ENCODE assay signal across 11 cellular contexts in the genomic region with DNA sequence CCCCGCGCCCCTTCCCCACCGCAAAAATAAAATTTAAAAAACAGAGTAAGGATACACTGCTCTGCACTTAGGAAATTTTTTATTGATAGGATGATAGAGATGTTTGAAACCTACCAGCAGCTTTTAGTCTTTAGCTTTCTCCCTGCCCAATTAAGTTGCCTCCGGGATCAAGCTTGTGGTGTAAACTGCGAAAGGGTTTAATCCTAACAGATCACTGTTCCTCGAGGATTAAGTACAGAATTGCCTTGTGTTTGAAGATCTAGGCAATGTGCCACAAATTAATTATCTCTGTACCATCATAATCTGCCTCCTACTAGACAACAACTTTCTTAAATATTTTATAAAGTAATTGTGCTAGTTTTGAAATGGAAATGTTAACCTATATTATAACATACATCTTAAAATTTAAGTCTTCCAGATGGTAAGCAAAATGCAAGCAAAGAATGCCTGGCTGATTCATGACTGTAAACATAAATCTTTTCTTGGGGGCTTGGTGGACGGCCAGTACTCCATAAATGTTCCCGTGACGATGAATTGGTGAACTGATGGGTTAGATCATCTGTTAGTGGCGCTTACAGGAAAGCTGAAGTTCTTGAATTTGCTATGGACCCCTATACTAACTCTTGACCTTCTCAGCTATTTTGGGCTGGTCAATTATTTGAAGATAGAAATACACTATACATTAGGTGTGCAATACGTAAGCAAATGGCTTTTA. TPM values are rescaled to one million over a fixed set of nuclear protein-coding genes. Genes with fewer than 3 reads are reported as not detected.
A peak's percentile ranks its signal among the peaks of the same experiment; 100 is the strongest.
DNase-seq lines count a peak whose midpoint lies in the region; ATAC-seq and TF ChIP-seq lines count a peak whose summit lies in the region.
"Had no signal": no experiment of that assay in that cellular context is flagged by ENCODE, and none has a peak within 500 bp of the region (broad histone marks: within the 10 kb centered on the region; RNA-seq: fewer than 3 reads in every experiment).

No MANE protein-coding gene starts in this region.

- H3K4me1 ChIP-seq in CD8-positive, alpha-beta T cell (ENCODE audit: insufficient read depth, low read length): peaks cover 12% of the 10 kb centered on the region
- H3K4me1 ChIP-seq in IMR-90 (ENCODE audit: control insufficient read depth, insufficient read depth, low read length): no peaks in the 10 kb centered on the region; the same call in 1 of the 2 replicates

- no peak overlapping the region for H4K5ac ChIP-seq in IMR-90 (ENCODE audit: low read depth, low read length)

- no peak for DNase-seq in CD8-positive, alpha-beta T cell
- DNase-seq in IMR-90: peak; percentile 33
- DNase-seq in chondrocyte (ENCODE audit: low spot score): no peak
- no peak for DNase-seq in superior temporal gyrus (ENCODE audit: extremely low spot score)
- no peak for DNase-seq in HuH-7.5 (ENCODE audit: low spot score)
- DNase-seq in NCI-H2196 treated with DMSO at 0.1 percent for 48 hours (lab: John Stamatoyannopoulos, UW; ENCODE audit: unreplicated experiment): no peak
- no peak for DNase-seq in head of caudate nucleus

- TF ChIP-seq CTCF in CD8-positive, alpha-beta T cell (IDR thresholded peaks at IDR 0.05): no peak
- no peak for TF ChIP-seq CTCF in IMR-90 (conservative IDR thresholded peaks at IDR 0.05; ENCODE audit: low read depth, low read length)
- no peak for TF ChIP-seq CTCF in chondrocyte (IDR thresholded peaks at IDR 0.05)
- no peak for TF ChIP-seq CTCF in neural cell (IDR thresholded peaks at IDR 0.05; ENCODE audit: poor library complexity, severe bottlenecking)

- dilution Hi-C loops in IMR-90 (cut with HindIII; ENCODE audit: low sequenced_read_pairs, unreplicated experiment): no loop called here

- no peaks in the 10 kb centered on the region for H3K9me2 ChIP-seq in neural cell (ENCODE audit: insufficient read depth, low read length)

- H4K8ac ChIP-seq in IMR-90 (ENCODE audit: low read depth in 2 of 2, low read length in 2 of 2): peak overlapping the region in 1 of 2 experiments; percentile 55; a peak in 1 of 4 replicates

- CTCF ChIA-PET in CD8-positive, alpha-beta T cell (lab: Charles Lee): interaction anchor here (0.8 kb wide), 1 partner anchor 39 kb away, joined by 5 read pairs; no protein-coding TSS in a partner anchor
- CTCF ChIA-PET in IMR-90 (lab: Yijun Ruan, JAX): interaction anchor here (0.7 to 4.8 kb wide), 3 partner anchors 7 to 215 kb away, joined by 3 to 23 read pairs (median 3); no protein-coding TSS in a partner anchor

- 0 out of 2 replicates have a peak overlapping the region, but pooled peaks have one; percentile 28 for H3K56ac ChIP-seq in IMR-90 (ENCODE audit: extremely low read depth, insufficient read depth, low read length)

- no peak for TF ChIP-seq EP300 in neural cell (conservative IDR thresholded peaks at IDR 0.05; ENCODE audit: poor library complexity, severe bottlenecking)

- no peak overlapping the region; the same call in 1 of the 2 replicates for H2BK120ac ChIP-seq in IMR-90 (ENCODE audit: low read depth, low read length)

- no peak overlapping the region for H3K9ac ChIP-seq in IMR-90 (ENCODE audit: low read depth, low read length)
- H3K9ac ChIP-seq in neural cell (ENCODE audit: low read length): peak overlapping the region; percentile 54

- no peaks in the 10 kb centered on the region for H3K9me1 ChIP-seq in IMR-90 (ENCODE audit: insufficient read depth, low read length)

- no peaks in the 10 kb centered on the region for H3K79me2 ChIP-seq in neural cell (replicated peaks; ENCODE audit: insufficient read depth, low read length)

- H3K9me3 ChIP-seq in CD8-positive, alpha-beta T cell (ENCODE audit: low read length): no peaks in the 10 kb centered on the region
- no peaks in the 10 kb centered on the region for H3K9me3 ChIP-seq in IMR-90 (ENCODE audit: control insufficient read depth, insufficient read depth, low read length)
- H3K9me3 ChIP-seq in neural cell (ENCODE audit: low read length): no peaks in the 10 kb centered on the region

- POLR2A ChIA-PET in CD8-positive, alpha-beta T cell (lab: Charles Lee): interaction anchor here (0.6 to 1.4 kb wide), 2 partner anchors 10 to 58 kb away, joined by 3 to 5 read pairs; partner anchors contain the start of gene ARHGAP18
- POLR2A ChIA-PET in IMR-90 (lab: Charles Lee; ENCODE audit: unreplicated experiment): no interaction called here

- H3K4ac ChIP-seq in IMR-90 (ENCODE audit: low read depth, low read length): no peak overlapping the region

- no peak for TF ChIP-seq POLR2A in IMR-90 (IDR thresholded peaks at IDR 0.05; ENCODE audit: low read depth, low read length)

- H3K27ac ChIP-seq in CD8-positive, alpha-beta T cell (ENCODE audit: low read depth, low read length): no peak overlapping the region
- no peak overlapping the region for H3K27ac ChIP-seq in IMR-90 (ENCODE audit: insufficient read depth, low read length)
- H3K27ac ChIP-seq in neural cell (ENCODE audit: low read length): peak overlapping the region; percentile 4

- H3K79me1 ChIP-seq in IMR-90 (ENCODE audit: low read depth in 1 of 2, low read length in 2 of 2): no peaks in the 10 kb centered on the region

- no peak overlapping the region for H3K18ac ChIP-seq in IMR-90 (ENCODE audit: low read depth, low read length)

- H3K14ac ChIP-seq in IMR-90 (replicated peaks; ENCODE audit: low read depth, low read length): no peak overlapping the region

- intact Hi-C loops in CD8-positive, alpha-beta T cell (cut with DNase I, micrococcal nuclease): loop anchor here in 1 of 2 experiments (10.0 kb wide), 1 partner anchor 1857 kb away; the partner anchor contains the start of gene MED23
- intact Hi-C loops in IMR-90 (cut with micrococcal nuclease): loop anchor here (2.0 kb wide), 1 partner anchor 251 kb away; the partner anchor contains the start of gene L3MBTL3
- intact Hi-C loops in head of caudate nucleus (cut with DNase I): no loop called here

- no peak overlapping the region for H2BK20ac ChIP-seq in IMR-90 (ENCODE audit: low read depth, low read length)

- ATAC-seq in CD8-positive, alpha-beta T cell: no peak
- no peak for ATAC-seq in IMR-90 (ENCODE audit: low read depth)

- no peak overlapping the region; the same call in 2 of the 3 replicates for H2BK15ac ChIP-seq in IMR-90 (ENCODE audit: low read depth, low read length)

- no peak overlapping the region for H3K4me3 ChIP-seq in CD8-positive, alpha-beta T cell (ENCODE audit: low read depth, low read length)
- H3K4me3 ChIP-seq in IMR-90 (ENCODE audit: insufficient read depth, low read depth, low read length): peak overlapping the region; percentile 40
- H3K4me3 ChIP-seq in neural cell (ENCODE audit: low read length): peak overlapping the region; percentile 76
- H3K4me3 ChIP-seq: lung had no signal

- H3K36me3 Mint-ChIP-seq in CD8-positive, alpha-beta T cell: no peaks in the 10 kb centered on the region
- no peaks in the 10 kb centered on the region for H3K36me3 Mint-ChIP-seq in chondrocyte (ENCODE audit: low read depth)

- peak overlapping the region; percentile 93 for H2AFZ ChIP-seq in IMR-90 (replicated peaks; ENCODE audit: low read length, poor library complexity)
- peak overlapping the region; percentile 52 for H2AFZ ChIP-seq in neural cell (ENCODE audit: low read depth, low read length)

- H3K4me2 ChIP-seq in IMR-90 (ENCODE audit: low read depth, low read length) (peak overlapping the region; percentile 88), neural cell (ENCODE audit: low read length) (peak overlapping the region; percentile 84)

- BruUV-seq in IMR-90 (replicated peaks; lab: Mats Ljungman, UMichigan): no TSS peak

- no peaks in the 10 kb centered on the region for H3K9me3 Mint-ChIP-seq in CD8-positive, alpha-beta T cell
- peaks cover 3% of the 10 kb centered on the region for H3K9me3 Mint-ChIP-seq in chondrocyte (ENCODE audit: low read depth)
- H3K9me3 Mint-ChIP-seq: dendritic cell treated with granulocyte-macrophage colony-stimulating factor and Interleukin-4, amounts not matched to agents 40 ng/mL and 50 ng/mL, for 4 days had no signal

- H3K36me3 ChIP-seq in CD8-positive, alpha-beta T cell (ENCODE audit: insufficient read depth, low read length): no peaks in the 10 kb centered on the region
- H3K36me3 ChIP-seq in IMR-90 (ENCODE audit: control insufficient read depth, insufficient read depth, low read length) (no peaks in the 10 kb centered on the region), neural cell (ENCODE audit: insufficient read depth, low read length) (no peaks in the 10 kb centered on the region)

- 67% methylated on average over 3 of the region's 11 CpGs; no CpG with 5 or more reads in 1 of the 2 experiments for WGBS in IMR-90 (ENCODE audit: extremely low coverage in 2 of 2, insufficient read length in 1 of 2), 2 experiments

- peaks cover 7% of the 10 kb centered on the region for H3F3A ChIP-seq in neural cell (ENCODE audit: insufficient read depth, low read length, poor library complexity, severe bottlenecking)

- no peak overlapping the region for H4K91ac ChIP-seq in IMR-90 (ENCODE audit: insufficient read depth, low read depth, low read length)

- no peak overlapping the region for H3K27ac Mint-ChIP-seq in CD8-positive, alpha-beta T cell
- no peak overlapping the region for H3K27ac Mint-ChIP-seq in chondrocyte (ENCODE audit: unreplicated experiment)
- H3K27ac Mint-ChIP-seq: activated CD4-positive, alpha-beta T cell treated with anti-CD3 and anti-CD28 coated beads for 36 hours; dendritic cell treated with granulocyte-macrophage colony-stimulating factor and Interleukin-4, amounts not matched to agents 40 ng/mL and 50 ng/mL, for 4 days had no signal

- peaks cover 10% of the 10 kb centered on the region for H3K4me1 Mint-ChIP-seq in CD8-positive, alpha-beta T cell (ENCODE audit: low read depth)
- H3K4me1 Mint-ChIP-seq in chondrocyte (ENCODE audit: low read depth): peaks cover 9% of the 10 kb centered on the region

- peaks cover 32% of the 10 kb centered on the region for H3K27me3 Mint-ChIP-seq in CD8-positive, alpha-beta T cell (ENCODE audit: low read depth)
- H3K27me3 Mint-ChIP-seq in chondrocyte (ENCODE audit: low read depth): peaks cover 8% of the 10 kb centered on the region

- peaks cover 4% of the 10 kb centered on the region for H3K27me3 ChIP-seq in CD8-positive, alpha-beta T cell (ENCODE audit: insufficient read depth, low read length)
- H3K27me3 ChIP-seq in IMR-90 (ENCODE audit: control insufficient read depth, insufficient read depth, low read length) (no peaks in the 10 kb centered on the region; the same call in 1 of the 2 replicates), neural cell (ENCODE audit: insufficient read depth, low read depth, low read length) (peaks cover 5% of the 10 kb centered on the region)

- TF ChIP-seq RAD21 in IMR-90 (IDR thresholded peaks at IDR 0.05; ENCODE audit: low read length) (no peak), neural cell (conservative IDR thresholded peaks at IDR 0.05) (no peak)

- H3K4me3 Mint-ChIP-seq in CD8-positive, alpha-beta T cell: peak overlapping the region; percentile 76
- H3K4me3 Mint-ChIP-seq in chondrocyte (ENCODE audit: unreplicated experiment): peak overlapping the region; percentile 79

- H3K23ac ChIP-seq in IMR-90 (ENCODE audit: low read depth, low read length): peak overlapping the region; percentile 41; the same call in 1 of the 2 replicates

- H4K20me1 ChIP-seq in IMR-90 (ENCODE audit: insufficient read depth, low read length) (no peaks in the 10 kb centered on the region), neural cell (ENCODE audit: insufficient read depth) (no peaks in the 10 kb centered on the region)

- no peak overlapping the region for H2AK9ac ChIP-seq in IMR-90 (replicated peaks; ENCODE audit: low read depth, low read length, poor library complexity)

- no peak overlapping the region for H2AK5ac ChIP-seq in IMR-90 (ENCODE audit: low read depth, low read length)

- H2BK5ac ChIP-seq in IMR-90 (ENCODE audit: low read depth, low read length, poor library complexity, severe bottlenecking): no peak overlapping the region

- in situ Hi-C loops in IMR-90 (cut with MboI; ENCODE audit: low sequenced_read_pairs): loop anchor here (10.0 kb wide), 1 partner anchor 273 kb away; no protein-coding TSS in a partner anchor

RNA-seq across cellular contexts. Expression of gene ARHGAP18, which starts 58.0 kb away (rescaled TPM):
- total RNA-seq in CD8-positive, alpha-beta T cell: 1 to 10 TPM in 1 of 2 experiments, under 1 TPM in 1; 0.71 to 1.5 TPM
- total RNA-seq in IMR-90 (2012; rRNA removed): 17.0 and 25.0 TPM in 2 replicates
- 5.0 and 6.2 TPM in 2 replicates for polyA plus RNA-seq in IMR-90 (2012; rRNA removed)
- polyA plus RNA-seq in IMR-90 (2012; cell fraction: cytosol; rRNA removed): 1.0 and 1.2 TPM in 2 replicates
- polyA plus RNA-seq in IMR-90 (2012; cell fraction: nucleus; rRNA removed; ENCODE audit: low replicate concordance): 0.46 and 3.5 TPM in 2 replicates
- 8.0 to 14.0 TPM (median 10.3 TPM) in 3 replicates for total RNA-seq in chondrocyte
- 0.28 and 4.7 TPM in 2 replicates for polyA plus RNA-seq in neural cell
- polyA minus RNA-seq in neural cell: 0.69 and 0.73 TPM in 2 replicates
